Comparison of ENCODE assay signal across 12 cellular contexts in genomic region chr6:71393471-71393870, GRCh38.
DNase-seq lines count a peak whose midpoint lies in the region; ATAC-seq, FAIRE-seq and TF ChIP-seq lines count a peak whose summit lies in the region.
"Had no signal": no experiment of that assay in that cellular context is flagged by ENCODE, and none has a peak within 500 bp of the region (broad histone marks: within the 10 kb centered on the region; RNA-seq: fewer than 3 reads in every experiment).

No MANE protein-coding gene starts in this region.

- peak overlapping the region; percentile 95; the same call in 1 of the 2 replicates for H3K18ac ChIP-seq in IMR-90 (ENCODE audit: low read depth, low read length)

- H3K23ac ChIP-seq in IMR-90 (ENCODE audit: low read depth, low read length) = peak overlapping the region; percentile 67; the same call in 1 of the 2 replicates

- peak overlapping the region; percentile 68; the same call in 1 of the 2 replicates for H3K9ac ChIP-seq in IMR-90 (ENCODE audit: low read depth, low read length)
- H3K9ac ChIP-seq in astrocyte (ENCODE audit: low read length) = no peak overlapping the region

- H3K4me3 ChIP-seq in IMR-90 (ENCODE audit: insufficient read depth, low read depth, low read length) (no peak overlapping the region), astrocyte (ENCODE audit: insufficient read depth, low read depth, low read length) (no peak overlapping the region), tibial nerve (no peak overlapping the region)
- H3K4me3 ChIP-seq: HAP-1, mucosa of descending colon had no signal

- peak overlapping the region; percentile 52; the same call in 2 of the 3 replicates for H2BK15ac ChIP-seq in IMR-90 (ENCODE audit: low read depth, low read length)

- peak overlapping the region; percentile 87; the same call in 1 of the 2 replicates for H2BK20ac ChIP-seq in IMR-90 (ENCODE audit: low read depth, low read length)

- H4K91ac ChIP-seq in IMR-90 (ENCODE audit: insufficient read depth, low read depth, low read length) = peak overlapping the region; percentile 2; the same call in 1 of the 2 replicates

- H3K79me2 ChIP-seq in astrocyte (ENCODE audit: insufficient read depth, low read length) = peaks cover 47% of the 10 kb centered on the region

- H3K56ac ChIP-seq in IMR-90 (ENCODE audit: extremely low read depth, insufficient read depth, low read length) = peak overlapping the region; percentile 36; the same call in 1 of the 2 replicates

- TF ChIP-seq POLR2A in IMR-90 (IDR thresholded peaks at IDR 0.05; ENCODE audit: low read depth, low read length) (no peak), tibial nerve (IDR thresholded peaks at IDR 0.05) (no peak)

- peaks cover 8% of the 10 kb centered on the region for H3K36me3 Mint-ChIP-seq in astrocyte (ENCODE audit: low read depth, unreplicated experiment)

- H3K4me1 ChIP-seq in IMR-90 (ENCODE audit: control insufficient read depth, insufficient read depth, low read length) = peaks cover 24% of the 10 kb centered on the region
- H3K4me1 ChIP-seq in astrocyte (ENCODE audit: insufficient read depth, low read length) = peaks cover 19% of the 10 kb centered on the region
- peaks cover 0 to 53% (median 16%) of the 10 kb centered on the region in 4 donors for H3K4me1 ChIP-seq in tibial nerve
- H3K4me1 ChIP-seq: HAP-1 had no signal

- H3K9me3 Mint-ChIP-seq in astrocyte (ENCODE audit: unreplicated experiment) = no peaks in the 10 kb centered on the region

- H2AFZ ChIP-seq in IMR-90 (replicated peaks; ENCODE audit: low read length, poor library complexity) = no peak overlapping the region
- H2AFZ ChIP-seq in astrocyte (ENCODE audit: low read depth, low read length) = no peak overlapping the region

- FAIRE-seq in astrocyte (lab: Jason Lieb, UNC) = peak; percentile 37

- H3K9me1 ChIP-seq in IMR-90 (ENCODE audit: insufficient read depth, low read length) = peaks cover 17% of the 10 kb centered on the region

- peak overlapping the region; percentile 92; the same call in 1 of the 2 replicates for H3K4me2 ChIP-seq in IMR-90 (ENCODE audit: low read depth, low read length)
- H3K4me2 ChIP-seq in astrocyte (ENCODE audit: low read length) = peak overlapping the region; percentile 41

- intact Hi-C loops in IMR-90 (cut with micrococcal nuclease) = no loop called here

- H3K79me1 ChIP-seq in IMR-90 (ENCODE audit: low read depth in 1 of 2, low read length in 2 of 2) = peaks cover 38 to 59% of the 10 kb centered on the region in 2 experiments

- H3K4me1 Mint-ChIP-seq in astrocyte (ENCODE audit: low read depth, unreplicated experiment) = peaks cover 33% of the 10 kb centered on the region

- peak overlapping the region; percentile 22 for H2AK5ac ChIP-seq in IMR-90 (ENCODE audit: low read depth, low read length)

- H2BK120ac ChIP-seq in IMR-90 (ENCODE audit: low read depth, low read length) = peak overlapping the region; percentile 22; the same call in 1 of the 2 replicates

- H3K27ac Mint-ChIP-seq in astrocyte (ENCODE audit: unreplicated experiment) = no peak overlapping the region
- H3K27ac Mint-ChIP-seq: activated CD8-positive, alpha-beta T cell treated with anti-CD3 and anti-CD28 coated beads, Interleukin-2, amount 10 ng/mL, durations not matched to agents 7 days and 5 days had no signal

- H3K4ac ChIP-seq in IMR-90 (ENCODE audit: low read depth, low read length) = peak overlapping the region; percentile 55; the same call in 1 of the 2 replicates

- H4K5ac ChIP-seq in IMR-90 (ENCODE audit: low read depth, low read length) = peak overlapping the region; percentile 78; the same call in 1 of the 2 replicates

- in situ Hi-C loops in IMR-90 (cut with MboI; ENCODE audit: low sequenced_read_pairs) = loop anchor here (25.0 kb wide), 1 partner anchor 694 kb away; no protein-coding TSS in a partner anchor

- no TSS peak for BruUV-seq in IMR-90 (replicated peaks; lab: Mats Ljungman, UMichigan)

- CTCF ChIA-PET in IMR-90 (lab: Yijun Ruan, JAX) = interaction anchor here (1.1 kb wide), 1 partner anchor 116 kb away, joined by 5 read pairs; no protein-coding TSS in a partner anchor

- H2BK5ac ChIP-seq in IMR-90 (ENCODE audit: low read depth, low read length, poor library complexity, severe bottlenecking) = peak overlapping the region; percentile 75

- H3K14ac ChIP-seq in IMR-90 (replicated peaks; ENCODE audit: low read depth, low read length) = peak overlapping the region; percentile 33

- POLR2A ChIA-PET in IMR-90 (lab: Charles Lee; ENCODE audit: unreplicated experiment) = no interaction called here

- H3K36me3 ChIP-seq in IMR-90 (ENCODE audit: control insufficient read depth, insufficient read depth, low read length) = peaks cover 4% of the 10 kb centered on the region
- H3K36me3 ChIP-seq in astrocyte (ENCODE audit: insufficient read depth, low read length) = peaks cover 14% of the 10 kb centered on the region
- H3K36me3 ChIP-seq in tibial nerve = no peaks in the 10 kb centered on the region
- H3K36me3 ChIP-seq: HAP-1 had no signal

- H4K8ac ChIP-seq in IMR-90 (ENCODE audit: low read depth in 2 of 2, low read length in 2 of 2) = peak overlapping the region; percentile 46 to 68; a peak in 3 of 4 replicates

- ATAC-seq in IMR-90 (ENCODE audit: low read depth) (peak; percentile 56), GM18498 (IDR thresholded peaks at IDR 0.05; ENCODE audit: unreplicated experiment) (no peak)
- ATAC-seq: activated CD8-positive, alpha-beta T cell treated with anti-CD3 and anti-CD28 coated beads, Interleukin-2, amount 10 ng/mL, durations not matched to agents 7 days and 5 days; mucosa of descending colon had no signal

- TF ChIP-seq CTCF in IMR-90 (conservative IDR thresholded peaks at IDR 0.05; ENCODE audit: low read depth, low read length) = no peak
- TF ChIP-seq CTCF in astrocyte (IDR thresholded peaks at IDR 0.05; ENCODE audit: insufficient read depth, low read depth, low read length) = no peak
- TF ChIP-seq CTCF in tibial nerve (IDR thresholded peaks at IDR 0.05) = no peak

- H3K27me3 Mint-ChIP-seq in astrocyte (ENCODE audit: low read depth, unreplicated experiment) = no peaks in the 10 kb centered on the region

- H3K27ac ChIP-seq in IMR-90 (ENCODE audit: insufficient read depth, low read length) = peak overlapping the region; percentile 66
- H3K27ac ChIP-seq in astrocyte (ENCODE audit: low read depth, low read length) = no peak overlapping the region
- H3K27ac ChIP-seq in tibial nerve = peak overlapping the region in 3 of 4 donors; percentile 46 to 70 (median 60)

- H3K27me3 ChIP-seq in IMR-90 (ENCODE audit: control insufficient read depth, insufficient read depth, low read length) = no peaks in the 10 kb centered on the region
- no peaks in the 10 kb centered on the region for H3K27me3 ChIP-seq in astrocyte (ENCODE audit: insufficient read depth, low read length)
- H3K27me3 ChIP-seq in tibial nerve = no peaks in the 10 kb centered on the region

- H3K4me3 Mint-ChIP-seq in astrocyte (ENCODE audit: unreplicated experiment) = no peak overlapping the region
- H3K4me3 Mint-ChIP-seq: activated CD8-positive, alpha-beta T cell treated with anti-CD3 and anti-CD28 coated beads, Interleukin-2, amount 10 ng/mL, durations not matched to agents 7 days and 5 days had no signal

- TF ChIP-seq EP300 in tibial nerve (IDR thresholded peaks at IDR 0.05) = peak in 1 of 2 donors; percentile 41

- WGBS in IMR-90 (ENCODE audit: extremely low coverage in 2 of 2, insufficient read length in 1 of 2), 2 experiments = no CpG with 5 or more reads among the region's 1 CpG
- WGBS in tibial nerve, 2 donors = 34 to 50% methylated on average over 1 of the region's 1 CpG

- H3K9me3 ChIP-seq in IMR-90 (ENCODE audit: control insufficient read depth, insufficient read depth, low read length) (no peaks in the 10 kb centered on the region), astrocyte (ENCODE audit: insufficient read depth, low read depth, low read length) (no peaks in the 10 kb centered on the region), tibial nerve (no peaks in the 10 kb centered on the region)
- H3K9me3 ChIP-seq: HAP-1, mucosa of descending colon had no signal

- H4K20me1 ChIP-seq in IMR-90 (ENCODE audit: insufficient read depth, low read length) (no peaks in the 10 kb centered on the region), astrocyte (ENCODE audit: insufficient read depth, low read length) (no peaks in the 10 kb centered on the region)

- dilution Hi-C loops in IMR-90 (cut with HindIII; ENCODE audit: low sequenced_read_pairs, unreplicated experiment) = no loop called here

- DNase-seq in IMR-90 = peak; percentile 39
- DNase-seq in astrocyte (ENCODE audit: low read depth) = no peak
- DNase-seq in kidney tubule cell (ENCODE audit: low spot score) = peak; percentile 62
- no peak for DNase-seq in tibial nerve (ENCODE audit: low spot score in 2 of 2)
- DNase-seq in DMS 273 treated with DMSO at 0.1 percent for 48 hours (lab: John Stamatoyannopoulos, UW) = no peak
- DNase-seq in epidermal melanocyte (ENCODE audit: insufficient read length, low spot score) = no peak
- DNase-seq: activated CD8-positive, alpha-beta T cell treated with anti-CD3 and anti-CD28 coated beads, Interleukin-2, amount 10 ng/mL, durations not matched to agents 7 days and 5 days; amygdala; mucosa of descending colon; NCI-H187 had no signal

- no peak for TF ChIP-seq RAD21 in IMR-90 (IDR thresholded peaks at IDR 0.05; ENCODE audit: low read length)

- H2AK9ac ChIP-seq in IMR-90 (replicated peaks; ENCODE audit: low read depth, low read length, poor library complexity) = no peak overlapping the region

TF ChIP-seq in IMR-90, 13 proteins besides CTCF, POLR2A, EP300 and RAD21:
- TF ChIP-seq USF2 (IDR thresholded peaks at IDR 0.05; ENCODE audit: low read depth, low read length) = no peak
- no peak for TF ChIP-seq BHLHE40 (IDR thresholded peaks at IDR 0.05; ENCODE audit: low read depth, low read length)
- no peak for TF ChIP-seq NFE2L2 (IDR thresholded peaks at IDR 0.05; ENCODE audit: low read depth, low read length)

Comparison
In these comparisons a context has a peak if more than half of its experiments do, and no peak if none do; other contexts are left out.
1. DNase-seq: peak in IMR-90 (single experiment) and kidney tubule cell (single experiment); none in astrocyte (single experiment), tibial nerve (0 of 2), DMS 273 treated with DMSO at 0.1 percent for 48 hours (single experiment) and epidermal melanocyte (single experiment).